Comparison of ENCODE assay signal across 19 cellular contexts in the genomic region with DNA sequence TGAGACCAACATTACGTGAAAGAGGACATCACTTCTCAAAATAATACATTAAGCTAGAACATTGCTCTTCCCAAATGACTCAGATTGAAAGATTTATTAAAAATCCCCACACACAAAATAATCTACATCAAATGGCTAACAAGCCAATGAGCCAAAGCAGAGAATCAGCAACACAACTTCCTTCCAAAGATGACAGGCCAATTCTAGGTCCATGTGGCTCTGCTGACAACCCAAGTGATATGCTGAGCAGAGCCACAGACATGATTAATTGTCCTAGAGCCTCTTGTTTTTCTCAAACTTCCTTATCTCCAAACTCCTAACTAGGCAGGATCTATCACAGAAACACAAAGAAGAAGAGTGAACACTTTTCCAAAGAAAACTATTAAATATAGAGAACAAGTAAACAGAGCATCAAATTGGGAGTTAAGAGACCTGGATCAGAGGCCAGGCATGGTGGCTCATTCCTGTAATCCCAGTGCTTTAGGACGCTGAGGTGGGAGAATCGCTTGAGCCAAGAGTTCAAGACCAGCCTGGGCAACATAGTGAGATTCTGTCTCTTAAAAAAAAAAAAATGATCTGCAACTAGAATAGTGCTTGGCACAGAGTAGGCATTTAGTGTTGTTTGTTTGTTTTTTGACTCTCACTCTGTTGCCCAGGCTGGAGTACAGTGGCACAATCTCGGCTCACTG.
"Had no signal": no experiment of that assay in that cellular context is flagged by ENCODE, and none has a peak within 500 bp of the region (broad histone marks: within the 10 kb centered on the region; RNA-seq: fewer than 3 reads in every experiment).

No MANE protein-coding gene starts in this region.

- ATAC-seq: gastrocnemius medialis; heart right ventricle; psoas muscle; right lobe of liver; stimulated activated naive CD8-positive, alpha-beta T cell treated with anti-CD3 and anti-CD28 coated beads, Interleukin-15, amount 100 ng/mL, for 72 hours; upper lobe of right lung had no signal

- H3K27ac ChIP-seq: dorsolateral prefrontal cortex, gastrocnemius medialis, heart right ventricle, psoas muscle, right lobe of liver, testis, upper lobe of right lung had no signal

- H3K27me3 ChIP-seq: dorsolateral prefrontal cortex, gastrocnemius medialis, heart right ventricle, right lobe of liver, testis, upper lobe of right lung had no signal

- H3K27me3 Mint-ChIP-seq: activated CD4-positive, alpha-beta memory T cell treated with anti-CD3 and anti-CD28 coated beads, Interleukin-2, amount 10 ng/mL, durations not matched to agents 7 days and 5 days; activated naive CD4-positive, alpha-beta T cell treated with anti-CD3 and anti-CD28 coated beads, Interleukin-2, amount 10 ng/mL, durations not matched to agents 7 days and 5 days; stimulated activated naive CD8-positive, alpha-beta T cell treated with anti-CD3 and anti-CD28 coated beads, Interleukin-15, amount 100 ng/mL, for 72 hours had no signal

- DNase-seq: activated CD4-positive, alpha-beta memory T cell treated with anti-CD3 and anti-CD28 coated beads, Interleukin-2, amount 10 ng/mL, durations not matched to agents 7 days and 5 days; activated CD4-positive, CD25-positive, alpha-beta regulatory T cell treated with anti-CD3 and anti-CD28 coated beads, Interleukin-2, amount 50 U/mL, for 72 hours; activated CD8-positive, alpha-beta memory T cell treated with anti-CD3 and anti-CD28 coated beads, Interleukin-2, amount 50 U/mL, for 4 hours; activated naive CD4-positive, alpha-beta T cell treated with anti-CD3 and anti-CD28 coated beads, Interleukin-2, amount 10 ng/mL, durations not matched to agents 7 days and 5 days; dorsolateral prefrontal cortex; endodermal cell; gastrocnemius medialis; heart right ventricle; midbrain; psoas muscle; right lobe of liver; stimulated activated naive CD8-positive, alpha-beta T cell treated with anti-CD3 and anti-CD28 coated beads, Interleukin-15, amount 100 ng/mL, for 72 hours; SW 1271; testis; upper lobe of right lung had no signal

- H3K4me3 Mint-ChIP-seq: activated CD4-positive, alpha-beta memory T cell treated with anti-CD3 and anti-CD28 coated beads, Interleukin-2, amount 10 ng/mL, durations not matched to agents 7 days and 5 days; activated naive CD4-positive, alpha-beta T cell treated with anti-CD3 and anti-CD28 coated beads, Interleukin-2, amount 10 ng/mL, durations not matched to agents 7 days and 5 days; endodermal cell; neural crest cell; stimulated activated naive CD8-positive, alpha-beta T cell treated with anti-CD3 and anti-CD28 coated beads, Interleukin-15, amount 100 ng/mL, for 72 hours; T-helper 2 cell treated with Interferon-gamma antibody and Interleukin-4, amounts not matched to agents 5 μg/mL and 100 μg/mL, for 36 hours had no signal

- H3K27ac Mint-ChIP-seq: activated CD4-positive, alpha-beta memory T cell treated with anti-CD3 and anti-CD28 coated beads, Interleukin-2, amount 10 ng/mL, durations not matched to agents 7 days and 5 days; activated naive CD4-positive, alpha-beta T cell treated with anti-CD3 and anti-CD28 coated beads, Interleukin-2, amount 10 ng/mL, durations not matched to agents 7 days and 5 days; activated T-helper 2 cell treated with anti-CD3 and anti-CD28 coated beads, Interferon-gamma antibody, Interleukin-2, Interleukin-4, amounts not matched to agents 10 μg/mL and 5 μg/mL and 100 μg/mL, durations not matched to agents 14 hours and 24 hours and 36 hours; endodermal cell; T-helper 2 cell treated with Interferon-gamma antibody and Interleukin-4, amounts not matched to agents 5 μg/mL and 100 μg/mL, for 36 hours had no signal

- H3K4me1 Mint-ChIP-seq: activated CD4-positive, alpha-beta memory T cell treated with anti-CD3 and anti-CD28 coated beads, Interleukin-2, amount 10 ng/mL, durations not matched to agents 7 days and 5 days; activated naive CD4-positive, alpha-beta T cell treated with anti-CD3 and anti-CD28 coated beads, Interleukin-2, amount 10 ng/mL, durations not matched to agents 7 days and 5 days; endodermal cell; neural crest cell; stimulated activated naive CD8-positive, alpha-beta T cell treated with anti-CD3 and anti-CD28 coated beads, Interleukin-15, amount 100 ng/mL, for 72 hours had no signal

- H3K4me1 ChIP-seq: gastrocnemius medialis, heart right ventricle, psoas muscle, right lobe of liver, testis, upper lobe of right lung had no signal

- H3K4me3 ChIP-seq: dorsolateral prefrontal cortex, gastrocnemius medialis, heart right ventricle, lung, psoas muscle, right lobe of liver, testis, upper lobe of right lung had no signal

- H3K9me3 Mint-ChIP-seq: activated CD4-positive, alpha-beta memory T cell treated with anti-CD3 and anti-CD28 coated beads, Interleukin-2, amount 10 ng/mL, durations not matched to agents 7 days and 5 days; activated naive CD4-positive, alpha-beta T cell treated with anti-CD3 and anti-CD28 coated beads, Interleukin-2, amount 10 ng/mL, durations not matched to agents 7 days and 5 days; activated T-helper 2 cell treated with anti-CD3 and anti-CD28 coated beads, Interferon-gamma antibody, Interleukin-2, Interleukin-4, amounts not matched to agents 10 μg/mL and 5 μg/mL and 100 μg/mL, durations not matched to agents 14 hours and 24 hours and 36 hours; endodermal cell; neural crest cell; stimulated activated naive CD8-positive, alpha-beta T cell treated with anti-CD3 and anti-CD28 coated beads, Interleukin-15, amount 100 ng/mL, for 72 hours; T-helper 2 cell treated with Interferon-gamma antibody and Interleukin-4, amounts not matched to agents 5 μg/mL and 100 μg/mL, for 36 hours had no signal

- H3K9me3 ChIP-seq: gastrocnemius medialis, heart right ventricle, psoas muscle, right lobe of liver, testis, upper lobe of right lung had no signal
